Comparison of ENCODE assay signal across 9 cellular contexts in the genomic region with DNA sequence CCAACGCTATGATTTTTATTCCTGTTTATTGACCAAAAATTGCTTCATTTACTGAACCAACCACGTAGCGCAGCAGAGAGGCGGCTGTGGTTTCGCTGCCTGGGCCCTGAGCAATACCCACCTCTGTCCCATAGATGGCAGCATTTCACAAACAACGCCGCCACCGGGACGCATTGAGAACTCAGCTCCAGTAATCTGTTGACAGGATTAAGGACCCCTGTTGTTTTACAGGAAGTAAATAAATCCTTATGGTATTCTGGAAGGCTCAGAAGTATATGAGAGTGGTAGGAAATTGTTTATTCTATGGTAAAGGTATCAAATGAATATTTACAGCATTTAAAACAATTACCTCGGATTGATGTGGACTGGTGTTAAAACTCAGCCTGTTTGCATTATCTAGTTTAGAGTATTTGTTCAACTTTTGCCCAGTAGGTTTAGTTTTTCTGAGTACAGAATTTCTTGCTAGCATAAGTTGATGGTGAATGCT.
A peak's percentile ranks its signal among the peaks of the same experiment; 100 is the strongest.
DNase-seq lines count a peak whose midpoint lies in the region; ATAC-seq and TF ChIP-seq lines count a peak whose summit lies in the region.
"Had no signal": no experiment of that assay in that cellular context is flagged by ENCODE, and none has a peak within 500 bp of the region (broad histone marks: within the 10 kb centered on the region; RNA-seq: fewer than 3 reads in every experiment).

No MANE protein-coding gene starts in this region.

- TF ChIP-seq CTCF in SU-DHL-6 (IDR thresholded peaks at IDR 0.05; ENCODE audit: insufficient read depth, low read length, poor library complexity, severe bottlenecking) (peak; percentile 99), gastrocnemius medialis (IDR thresholded peaks at IDR 0.05 in 4 of 5, conservative IDR thresholded peaks at IDR 0.05 in 1 of 5) (peak; percentile 42 to 89 (median 59))

- H3K4me2 ChIP-seq in SU-DHL-6 (ENCODE audit: low read depth, low read length, poor library complexity, severe bottlenecking) = no peak overlapping the region

- H4K20me1 ChIP-seq in SU-DHL-6 (ENCODE audit: low read depth, low read length) = no peaks in the 10 kb centered on the region
- H4K20me1 ChIP-seq: BLaER1 treated with 17β-estradiol and CSF1 and Interleukin-3, amounts not matched to agents 10 nM and 100 nM had no signal

- H3K4me1 ChIP-seq in gastrocnemius medialis = no peaks in the 10 kb centered on the region

- H3K9me3 ChIP-seq in SU-DHL-6 (ENCODE audit: insufficient read depth, low read length) (no peaks in the 10 kb centered on the region), gastrocnemius medialis (no peaks in the 10 kb centered on the region)

- no peak overlapping the region for H2AFZ ChIP-seq in SU-DHL-6 (ENCODE audit: low read depth, low read length, severe bottlenecking)

- H3K79me2 ChIP-seq in SU-DHL-6 (ENCODE audit: insufficient read depth, low read length) = no peaks in the 10 kb centered on the region

- TF ChIP-seq POLR2A in gastrocnemius medialis (IDR thresholded peaks at IDR 0.05) = no peak

- in situ Hi-C loops in gastrocnemius medialis (cut with MboI; ENCODE audit: low sequenced_read_pairs in 4 of 4) = loop anchor here (5.0 to 25.0 kb wide), 3 partner anchors 1449 to 1454 kb away; no protein-coding TSS in a partner anchor

- intact Hi-C loops in gastrocnemius medialis (cut with DNase I; ENCODE audit: low total_unique reads) = loop anchor here (5.0 kb wide), 2 partner anchors 429 to 1444 kb away; no protein-coding TSS in a partner anchor

- H3K36me3 ChIP-seq in SU-DHL-6 (ENCODE audit: low read length) (no peaks in the 10 kb centered on the region), gastrocnemius medialis (no peaks in the 10 kb centered on the region)
- H3K36me3 ChIP-seq: BLaER1 treated with 17β-estradiol and CSF1 and Interleukin-3, amounts not matched to agents 10 nM and 100 nM had no signal

- H3K27ac ChIP-seq in SU-DHL-6 (ENCODE audit: low read depth, low read length) (no peak overlapping the region), gastrocnemius medialis (no peak overlapping the region)
- H3K27ac ChIP-seq: BLaER1 treated with 17β-estradiol and CSF1 and Interleukin-3, amounts not matched to agents 10 nM and 100 nM had no signal

- no peaks in the 10 kb centered on the region for H3F3A ChIP-seq in SU-DHL-6 (ENCODE audit: insufficient read depth)

- H3K27me3 ChIP-seq in SU-DHL-6 (ENCODE audit: low read length) (no peaks in the 10 kb centered on the region), gastrocnemius medialis (no peaks in the 10 kb centered on the region)
- H3K27me3 ChIP-seq: BLaER1 treated with 17β-estradiol and CSF1 and Interleukin-3, amounts not matched to agents 10 nM and 100 nM had no signal

- no peak overlapping the region for H3K4me3 ChIP-seq in SU-DHL-6 (ENCODE audit: insufficient read depth, low read length, poor library complexity, severe bottlenecking)
- H3K4me3 ChIP-seq in gastrocnemius medialis = no peak overlapping the region
- H3K4me3 ChIP-seq: BLaER1 treated with 17β-estradiol and CSF1 and Interleukin-3, amounts not matched to agents 10 nM and 100 nM had no signal

- H3K9me2 ChIP-seq in SU-DHL-6 (replicated peaks; ENCODE audit: insufficient read depth, low read length) = no peaks in the 10 kb centered on the region

- peak; percentile 99 for ATAC-seq in HG02759 (IDR thresholded peaks at IDR 0.05; ENCODE audit: unreplicated experiment)
- peak; percentile 55 to 62 for ATAC-seq in gastrocnemius medialis

- DNase-seq in NK-92 treated with Interleukin-12 subunit alpha and Interleukin-12 subunit beta, amount 100 ng/mL, for 24 hours (lab: John Stamatoyannopoulos, UW) = peak; percentile 6
- no peak for DNase-seq in NK-92 (lab: John Stamatoyannopoulos, UW; ENCODE audit: unreplicated experiment)
- DNase-seq in NCI-H1105 treated with DMSO at 0.1 percent for 48 hours (lab: John Stamatoyannopoulos, UW) = peak; percentile 63
- DNase-seq in anterior cingulate cortex (lab: John Stamatoyannopoulos, UW) = peak in 54 of 58 donors; percentile 3 to 67 (median 30)
- peak; percentile 24 for DNase-seq in hepatic stellate cell (ENCODE audit: low spot score)
- DNase-seq in gastrocnemius medialis = peak; percentile 11 to 27

- H3K9ac ChIP-seq in SU-DHL-6 (ENCODE audit: low read length) = no peak overlapping the region
- H3K9ac ChIP-seq: BLaER1 treated with 17β-estradiol and CSF1 and Interleukin-3, amounts not matched to agents 10 nM and 100 nM had no signal
